In the genomic region with DNA sequence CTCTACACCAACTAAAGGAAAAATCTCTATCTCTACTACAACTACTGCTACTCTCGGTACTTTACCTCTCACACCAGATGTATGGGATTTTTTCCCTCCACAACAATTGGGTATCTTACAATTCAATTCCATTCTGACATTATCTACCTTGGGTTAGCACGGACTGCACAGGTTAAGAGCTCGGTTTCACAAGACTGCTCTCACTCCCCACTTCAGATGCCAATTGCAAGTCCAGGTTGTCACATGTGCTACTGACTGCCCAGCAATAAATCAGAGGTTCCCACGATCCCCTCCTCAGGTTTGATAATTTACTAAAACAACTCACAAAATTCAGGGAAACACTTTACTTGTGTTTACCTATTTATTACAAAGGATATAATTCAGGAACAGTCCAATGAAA, we compare ENCODE assay signal across 23 cellular contexts. TPM values are rescaled to one million over a fixed set of nuclear protein-coding genes. Genes with fewer than 3 reads are reported as not detected.
"Had no signal": no experiment of that assay in that cellular context is flagged by ENCODE, and none has a peak within 500 bp of the region (broad histone marks: within the 10 kb centered on the region; RNA-seq: fewer than 3 reads in every experiment).

No MANE protein-coding gene starts in this region.

- DNase-seq: IMR-90, Karpas-422, KG1, MM.1S, NCI-H1092 treated with DMSO at 0.1 percent for 48 hours, NCI-H1436, NCI-H187, NCI-H2029, NCI-H2081 treated with DMSO at 0.1 percent for 48 hours, NCI-H2171, NCI-H226, NCI-H446, NCI-H510A, NCI-H524 treated with DMSO at 0.1 percent for 48 hours, NCI-H69, NCI-H774, Right ventricle myocardium superior, RPMI8226, SIG-M5, SK-N-SH had no signal

- H3K27ac ChIP-seq: HL-60 had no signal

- H3K9ac ChIP-seq: SK-N-SH had no signal

- H3K9me3 ChIP-seq: SK-N-SH had no signal

RNA-seq across cellular contexts. Expression of a gene that starts 58.0 kb away (rescaled TPM):
- total RNA-seq: HT-29, Right ventricle myocardium superior, SK-MEL-5 had no signal
- polyA plus RNA-seq: SK-N-SH had no signal
